ENCODE assay signal across 8 cellular contexts in the genomic region with DNA sequence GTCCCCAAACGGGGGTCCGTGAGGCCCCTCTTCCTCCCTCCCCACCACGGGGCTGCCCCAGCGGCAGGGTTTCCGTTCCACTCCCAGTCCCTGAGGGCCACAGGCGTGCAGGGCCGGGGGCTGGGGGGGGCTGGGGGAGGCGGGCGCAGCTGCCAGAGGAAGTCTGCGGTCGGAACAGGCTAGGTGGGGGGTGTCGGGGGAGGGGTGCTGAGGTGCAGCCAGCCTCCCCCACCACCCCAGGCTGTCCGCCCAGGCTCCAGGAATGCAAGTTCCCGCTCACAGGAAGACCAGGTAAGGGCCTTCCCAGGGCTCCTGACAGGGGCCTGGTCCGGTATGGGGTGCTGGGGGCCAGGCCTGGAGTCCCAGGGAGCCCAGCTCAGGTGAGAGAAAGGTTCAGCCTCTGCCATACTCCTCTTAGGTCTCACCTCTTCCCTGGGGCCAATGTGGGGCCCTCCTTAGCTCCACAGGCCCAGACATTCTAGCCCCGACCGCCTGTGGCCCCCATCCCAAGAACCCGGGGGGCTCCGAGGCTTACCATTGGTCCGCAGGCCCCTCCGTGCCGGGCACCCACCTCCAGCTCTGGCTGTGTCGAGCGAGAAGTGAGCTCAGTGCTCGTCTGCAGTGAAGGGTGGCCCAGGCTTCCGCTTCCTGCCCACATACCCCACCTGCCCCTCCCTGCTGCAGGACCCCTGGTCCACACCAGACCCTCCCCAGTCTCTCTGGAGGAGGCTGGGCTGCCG. TPM values are rescaled to one million over a fixed set of nuclear protein-coding genes. Genes with fewer than 3 reads are reported as not detected.
A peak's percentile ranks its signal among the peaks of the same experiment; 100 is the strongest.
DNase-seq lines count a peak whose midpoint lies in the region; ATAC-seq and TF ChIP-seq lines count a peak whose summit lies in the region.

A gene with protein sequence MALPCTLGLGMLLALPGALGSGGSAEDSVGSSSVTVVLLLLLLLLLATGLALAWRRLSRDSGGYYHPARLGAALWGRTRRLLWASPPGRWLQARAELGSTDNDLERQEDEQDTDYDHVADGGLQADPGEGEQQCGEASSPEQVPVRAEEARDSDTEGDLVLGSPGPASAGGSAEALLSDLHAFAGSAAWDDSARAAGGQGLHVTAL (minus strand): TSS at position 601 of the 740 bp plus-strand sequence. CDS start 63 bp downstream, at position 538.

- no peak within 1 kb of the TSS for H3K9ac ChIP-seq in PC-3 (ENCODE audit: low read length)

- H3K4me3 ChIP-seq in PC-3 (ENCODE audit: low read length): no peak within 1 kb of the TSS

- TF ChIP-seq CTCF in WTC11 (IDR thresholded peaks at IDR 0.05) (no peak), PC-3 (conservative IDR thresholded peaks at IDR 0.05; ENCODE audit: low read depth, low read length) (no peak)

- H3K4me1 ChIP-seq in PC-3 (ENCODE audit: insufficient read depth, low read length): no peaks in the 10 kb centered on the region

- no peaks in the 10 kb centered on the region for H3K9me3 ChIP-seq in PC-3 (ENCODE audit: low read length)

- ATAC-seq in GM19463 (IDR thresholded peaks at IDR 0.05; ENCODE audit: unreplicated experiment) (peak; percentile 32), WTC11 (peak; percentile 11), GM21717 (IDR thresholded peaks at IDR 0.05; ENCODE audit: unreplicated experiment) (no peak), HG02885 (IDR thresholded peaks at IDR 0.05; ENCODE audit: poor library complexity, unreplicated experiment) (no peak), PC-3 (no peak)
- ATAC-seq in effector memory CD8-positive, alpha-beta T cell (replicated peaks): peak; percentile 60

- POLR2A ChIA-PET in WTC11 (lab: Charles Lee): interaction anchor here (0.7 to 2.2 kb wide), 6 partner anchors 9 to 47 kb away, joined by 3 to 11 read pairs (median 4); a partner anchor contains a TSS
- POLR2A ChIA-PET in PC-3 (lab: Charles Lee; ENCODE audit: unreplicated experiment): no interaction called here

- H3K4me3 Mint-ChIP-seq in WTC11: no peak within 1 kb of the TSS
- H3K4me3 Mint-ChIP-seq in effector memory CD8-positive, alpha-beta T cell: peak within 1 kb of the TSS; percentile 98 to 99

- H2AFZ ChIP-seq in PC-3 (ENCODE audit: low read length): no peak within 1 kb of the TSS

- BruUV-seq in PC-3 (replicated peaks; lab: Mats Ljungman, UMichigan): no TSS peak

- intact Hi-C loops in PC-3 (cut with micrococcal nuclease): no loop called here

- peaks cover 9% of the 10 kb centered on the region for H3F3A ChIP-seq in PC-3 (ENCODE audit: low read length, unreplicated experiment)

- H3K27ac Mint-ChIP-seq in WTC11: peak within 1 kb of the TSS; percentile 90
- H3K27ac Mint-ChIP-seq in effector memory CD8-positive, alpha-beta T cell: peak within 1 kb of the TSS; percentile 94 to 97

- H3K36me3 Mint-ChIP-seq in WTC11: 0 out of 2 replicates have a peak, but pooled peaks cover under 1% of the 10 kb centered on the region
- H3K36me3 Mint-ChIP-seq in effector memory CD8-positive, alpha-beta T cell (ENCODE audit: insufficient read depth): peaks cover 73% of the 10 kb centered on the region

- no peaks in the 10 kb centered on the region for H3K27me3 Mint-ChIP-seq in WTC11 (ENCODE audit: low read depth)
- no peaks in the 10 kb centered on the region for H3K27me3 Mint-ChIP-seq in effector memory CD8-positive, alpha-beta T cell

- no peak within 1 kb of the TSS for H3K27ac ChIP-seq in PC-3 (ENCODE audit: low read length)

- no peaks in the 10 kb centered on the region for H4K20me1 ChIP-seq in PC-3 (ENCODE audit: low read length)

- no peaks in the 10 kb centered on the region for H3K27me3 ChIP-seq in PC-3 (ENCODE audit: low read length)

- H3K4me2 ChIP-seq in PC-3 (ENCODE audit: low read length): no peak within 1 kb of the TSS

- no peak for TF ChIP-seq POLR2A in erythroblast (IDR thresholded peaks at IDR 0.05; ENCODE audit: low read length)

- H3K4me1 Mint-ChIP-seq in WTC11: peaks cover 16% of the 10 kb centered on the region
- H3K4me1 Mint-ChIP-seq in effector memory CD8-positive, alpha-beta T cell (ENCODE audit: low read depth in 2 of 2): peaks cover 63 to 73% of the 10 kb centered on the region in 2 donors

- DNase-seq in WTC11 (ENCODE audit: low spot score): peak; percentile 57
- peak; percentile 64 to 73 (median 67) for DNase-seq in effector memory CD8-positive, alpha-beta T cell
- peak; percentile 62 for DNase-seq in stimulated activated CD8-positive, alpha-beta memory T cell treated with anti-CD3 and anti-CD28 coated beads, Interleukin-12 subunit alpha, Interleukin-12 subunit beta, amount 100 ng/mL, for 1 hour (ENCODE audit: low read depth)
- DNase-seq in erythroblast (lab: John Stamatoyannopoulos, UW): no peak
- DNase-seq in PC-3: no peak

- peaks cover 29% of the 10 kb centered on the region; the same call in 1 of the 2 replicates for H3K36me3 ChIP-seq in PC-3 (ENCODE audit: low read depth, low read length)

- CTCF ChIA-PET in WTC11 (lab: Charles Lee): interaction anchor here (0.6 to 4.2 kb wide), 6 partner anchors 9 to 48 kb away, joined by 3 to 31 read pairs (median 4); a partner anchor contains a TSS
- CTCF ChIA-PET in PC-3 (lab: Charles Lee): no interaction called here

- H3K9me3 Mint-ChIP-seq in WTC11: no peaks in the 10 kb centered on the region
- no peaks in the 10 kb centered on the region for H3K9me3 Mint-ChIP-seq in effector memory CD8-positive, alpha-beta T cell

- H3K9me2 ChIP-seq in PC-3 (replicated peaks; ENCODE audit: low read length): no peaks in the 10 kb centered on the region

- H3K79me2 ChIP-seq in PC-3 (ENCODE audit: low read length): no peaks in the 10 kb centered on the region

TF ChIP-seq in WTC11, 78 proteins besides CTCF, POLR2A, EP300 and RAD21:
- no peak for TF ChIP-seq GRHL2 (CRISPR knock-in tag; IDR thresholded peaks at IDR 0.05; ENCODE audit: insufficient replicate concordance, severe bottlenecking)
- no peak for TF ChIP-seq ZNF232 (CRISPR knock-in tag; IDR thresholded peaks at IDR 0.05)
- TF ChIP-seq, protein P1, sequence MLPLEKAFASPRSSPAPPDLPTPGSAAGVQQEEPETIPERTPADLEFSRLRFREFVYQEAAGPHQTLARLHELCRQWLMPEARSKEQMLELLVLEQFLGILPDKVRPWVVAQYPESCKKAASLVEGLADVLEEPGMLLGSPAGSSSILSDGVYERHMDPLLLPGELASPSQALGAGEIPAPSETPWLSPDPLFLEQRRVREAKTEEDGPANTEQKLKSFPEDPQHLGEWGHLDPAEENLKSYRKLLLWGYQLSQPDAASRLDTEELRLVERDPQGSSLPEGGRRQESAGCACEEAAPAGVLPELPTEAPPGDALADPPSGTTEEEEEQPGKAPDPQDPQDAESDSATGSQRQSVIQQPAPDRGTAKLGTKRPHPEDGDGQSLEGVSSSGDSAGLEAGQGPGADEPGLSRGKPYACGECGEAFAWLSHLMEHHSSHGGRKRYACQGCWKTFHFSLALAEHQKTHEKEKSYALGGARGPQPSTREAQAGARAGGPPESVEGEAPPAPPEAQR (CRISPR knock-in tag; IDR thresholded peaks at IDR 0.05): no peak
- TF ChIP-seq, protein P2, sequence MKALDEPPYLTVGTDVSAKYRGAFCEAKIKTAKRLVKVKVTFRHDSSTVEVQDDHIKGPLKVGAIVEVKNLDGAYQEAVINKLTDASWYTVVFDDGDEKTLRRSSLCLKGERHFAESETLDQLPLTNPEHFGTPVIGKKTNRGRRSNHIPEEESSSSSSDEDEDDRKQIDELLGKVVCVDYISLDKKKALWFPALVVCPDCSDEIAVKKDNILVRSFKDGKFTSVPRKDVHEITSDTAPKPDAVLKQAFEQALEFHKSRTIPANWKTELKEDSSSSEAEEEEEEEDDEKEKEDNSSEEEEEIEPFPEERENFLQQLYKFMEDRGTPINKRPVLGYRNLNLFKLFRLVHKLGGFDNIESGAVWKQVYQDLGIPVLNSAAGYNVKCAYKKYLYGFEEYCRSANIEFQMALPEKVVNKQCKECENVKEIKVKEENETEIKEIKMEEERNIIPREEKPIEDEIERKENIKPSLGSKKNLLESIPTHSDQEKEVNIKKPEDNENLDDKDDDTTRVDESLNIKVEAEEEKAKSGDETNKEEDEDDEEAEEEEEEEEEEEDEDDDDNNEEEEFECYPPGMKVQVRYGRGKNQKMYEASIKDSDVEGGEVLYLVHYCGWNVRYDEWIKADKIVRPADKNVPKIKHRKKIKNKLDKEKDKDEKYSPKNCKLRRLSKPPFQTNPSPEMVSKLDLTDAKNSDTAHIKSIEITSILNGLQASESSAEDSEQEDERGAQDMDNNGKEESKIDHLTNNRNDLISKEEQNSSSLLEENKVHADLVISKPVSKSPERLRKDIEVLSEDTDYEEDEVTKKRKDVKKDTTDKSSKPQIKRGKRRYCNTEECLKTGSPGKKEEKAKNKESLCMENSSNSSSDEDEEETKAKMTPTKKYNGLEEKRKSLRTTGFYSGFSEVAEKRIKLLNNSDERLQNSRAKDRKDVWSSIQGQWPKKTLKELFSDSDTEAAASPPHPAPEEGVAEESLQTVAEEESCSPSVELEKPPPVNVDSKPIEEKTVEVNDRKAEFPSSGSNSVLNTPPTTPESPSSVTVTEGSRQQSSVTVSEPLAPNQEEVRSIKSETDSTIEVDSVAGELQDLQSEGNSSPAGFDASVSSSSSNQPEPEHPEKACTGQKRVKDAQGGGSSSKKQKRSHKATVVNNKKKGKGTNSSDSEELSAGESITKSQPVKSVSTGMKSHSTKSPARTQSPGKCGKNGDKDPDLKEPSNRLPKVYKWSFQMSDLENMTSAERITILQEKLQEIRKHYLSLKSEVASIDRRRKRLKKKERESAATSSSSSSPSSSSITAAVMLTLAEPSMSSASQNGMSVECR (CRISPR knock-in tag; IDR thresholded peaks at IDR 0.05; ENCODE audit: borderline replicate concordance): no peak
- no peak for TF ChIP-seq TP53 (CRISPR knock-in tag; IDR thresholded peaks at IDR 0.05)
- TF ChIP-seq ZNF423 (CRISPR knock-in tag; IDR thresholded peaks at IDR 0.05): no peak
TF ChIP-seq in WTC11: peak in this region for 0.

RNA-seq across cellular contexts. Expression of the gene that starts here (rescaled TPM):
- 3.5 to 4.0 TPM (median 3.6 TPM) in 3 replicates for total RNA-seq in WTC11 (2021)
- total RNA-seq in PC-3 (2014; rRNA removed): 0.15 and 0.29 TPM in 2 replicates

Comparison
In these comparisons a context has a peak if more than half of its experiments do, and no peak if none do; other contexts are left out.
1. ATAC-seq: peak in GM19463 (single experiment), WTC11 (single experiment) and effector memory CD8-positive, alpha-beta T cell (single experiment); none in GM21717 (single experiment), HG02885 (single experiment) and PC-3 (single experiment).
2. DNase-seq: peak in WTC11 (single experiment), effector memory CD8-positive, alpha-beta T cell (3 of 3) and stimulated activated CD8-positive, alpha-beta memory T cell treated with anti-CD3 and anti-CD28 coated beads, Interleukin-12 subunit alpha, Interleukin-12 subunit beta, amount 100 ng/mL, for 1 hour (single experiment); none in erythroblast (0 of 2) and PC-3 (single experiment).